Comparison of ENCODE assay signal across 17 cellular contexts in the genomic region with DNA sequence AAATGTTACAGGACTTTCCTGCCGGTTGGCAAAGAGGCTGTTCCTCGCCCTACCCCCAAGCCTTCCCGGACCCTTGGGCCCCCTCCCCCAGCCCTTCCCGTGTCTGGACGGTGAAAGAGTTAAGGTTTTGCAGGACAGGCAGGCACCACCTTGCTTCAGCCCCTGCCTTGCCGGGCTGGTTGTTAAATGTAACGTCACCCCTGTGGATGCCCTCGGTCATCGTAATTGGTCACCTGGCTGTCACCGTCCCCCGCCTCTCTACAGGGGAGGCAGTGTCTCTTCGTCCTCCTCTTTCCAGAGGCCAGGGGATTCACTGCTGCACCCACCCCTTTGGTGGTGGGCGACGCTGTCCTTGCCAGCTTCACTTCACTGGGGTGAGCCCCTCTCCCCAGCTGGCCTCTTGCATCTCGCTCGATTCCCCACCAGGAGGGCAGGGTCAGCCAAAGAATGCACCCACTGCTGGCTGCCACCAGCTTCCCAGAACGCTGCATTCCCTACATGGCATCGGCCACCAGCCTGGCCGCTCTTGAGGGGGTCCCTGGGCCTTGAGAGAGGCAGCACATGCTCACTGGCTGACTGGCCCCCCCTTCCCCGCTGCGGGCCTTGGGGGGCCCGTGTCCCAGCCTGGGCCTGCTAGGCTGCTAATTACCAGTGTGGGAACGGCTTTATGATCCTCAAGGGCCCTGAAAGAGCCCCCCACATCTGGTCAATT.
"Had no signal": no experiment of that assay in that cellular context is flagged by ENCODE, and none has a peak within 500 bp of the region (broad histone marks: within the 10 kb centered on the region; RNA-seq: fewer than 3 reads in every experiment).

No MANE protein-coding gene starts in this region.

- DNase-seq: activated CD4-positive, alpha-beta T cell treated with anti-CD3 and anti-CD28 coated beads for 36 hours; activated CD4-positive, alpha-beta T cell treated with anti-CD3 and anti-CD28 coated beads, Interleukin-2, amount 50 U/mL, for 48 hours; activated gamma-delta T cell treated with Interleukin-2 at 50 U/mL for 16 hours; activated T-cell treated with anti-CD3 and anti-CD28 coated beads for 4 hours; effector CD8-positive, alpha-beta T cell; esophagus squamous epithelium; left colon; lower lobe of right lung; pancreas; stimulated activated naive CD8-positive, alpha-beta T cell treated with anti-CD3 and anti-CD28 coated beads, Interleukin-15, Interleukin-2, amounts not matched to agents 100 U/mL and 50 U/mL, for 24 hours; tibial artery had no signal

- H3K36me3 ChIP-seq: adrenal gland, esophagus squamous epithelium, pancreas, tibial artery had no signal

- H3K36me3 Mint-ChIP-seq: activated naive CD4-positive, alpha-beta T cell treated with anti-CD3 and anti-CD28 coated beads, Interleukin-2, amount 50 U/mL, for 72 hours; WTC11 had no signal

- H3K9me3 Mint-ChIP-seq: activated naive CD4-positive, alpha-beta T cell treated with anti-CD3 and anti-CD28 coated beads, Interleukin-2, amount 50 U/mL, for 72 hours; activated T-helper 1 cell treated with anti-CD3 and anti-CD28 coated beads, Interleukin-12 subunit alpha, Interleukin-12 subunit beta, Interleukin-2, Interleukin-4 antibody, amounts not matched to agents 30 ng/mL and 10 ng/mL and 1 ng/mL, durations not matched to agents 14 hours and 24 hours and 36 hours; dendritic cell treated with granulocyte-macrophage colony-stimulating factor and Interleukin-4, amounts not matched to agents 40 ng/mL and 50 ng/mL, for 4 days; T-helper 2 cell treated with Interferon-gamma antibody and Interleukin-4, amounts not matched to agents 5 μg/mL and 100 μg/mL, for 36 hours; WTC11 had no signal

- H3K27ac ChIP-seq: adrenal gland, esophagus squamous epithelium, lower lobe of right lung, pancreas, tibial artery had no signal

- H3K4me3 ChIP-seq: adrenal gland, esophagus squamous epithelium, lower lobe of right lung, pancreas, tibial artery had no signal

- H3K27me3 Mint-ChIP-seq: activated CD4-positive, alpha-beta T cell treated with anti-CD3 and anti-CD28 coated beads for 36 hours; dendritic cell treated with granulocyte-macrophage colony-stimulating factor and Interleukin-4, amounts not matched to agents 40 ng/mL and 50 ng/mL, for 4 days had no signal

- H3K4me3 Mint-ChIP-seq: activated CD4-positive, alpha-beta T cell treated with anti-CD3 and anti-CD28 coated beads for 36 hours; activated T-helper 1 cell treated with anti-CD3 and anti-CD28 coated beads, Interleukin-12 subunit alpha, Interleukin-12 subunit beta, Interleukin-2, Interleukin-4 antibody, amounts not matched to agents 30 ng/mL and 10 ng/mL and 1 ng/mL, durations not matched to agents 14 hours and 24 hours and 36 hours; dendritic cell treated with granulocyte-macrophage colony-stimulating factor and Interleukin-4, amounts not matched to agents 40 ng/mL and 50 ng/mL, for 4 days; T-helper 2 cell treated with Interferon-gamma antibody and Interleukin-4, amounts not matched to agents 5 μg/mL and 100 μg/mL, for 36 hours; WTC11 had no signal

- H3K9me3 ChIP-seq: adrenal gland, esophagus squamous epithelium, lower lobe of right lung, pancreas, tibial artery had no signal

- H3K27ac Mint-ChIP-seq: activated CD4-positive, alpha-beta T cell treated with anti-CD3 and anti-CD28 coated beads for 36 hours; activated naive CD4-positive, alpha-beta T cell treated with anti-CD3 and anti-CD28 coated beads, Interleukin-2, amount 50 U/mL, for 72 hours; activated T-helper 1 cell treated with anti-CD3 and anti-CD28 coated beads, Interleukin-12 subunit alpha, Interleukin-12 subunit beta, Interleukin-2, Interleukin-4 antibody, amounts not matched to agents 30 ng/mL and 10 ng/mL and 1 ng/mL, durations not matched to agents 14 hours and 24 hours and 36 hours; dendritic cell treated with granulocyte-macrophage colony-stimulating factor and Interleukin-4, amounts not matched to agents 40 ng/mL and 50 ng/mL, for 4 days; T-helper 2 cell treated with Interferon-gamma antibody and Interleukin-4, amounts not matched to agents 5 μg/mL and 100 μg/mL, for 36 hours; WTC11 had no signal
